Comparison of ENCODE assay signal across 2 cellular contexts in genomic region chr1:173663159-173663558, GRCh38.
TF ChIP-seq lines count a peak whose summit lies in the region.

No MANE protein-coding gene starts in this region.

TF ChIP-seq in K562, 482 proteins besides CTCF, POLR2A, EP300 and RAD21:
- TF ChIP-seq BACH1 (tag; IDR thresholded peaks at IDR 0.05) (no peak), DIDO1 (tag; IDR thresholded peaks at IDR 0.05; ENCODE audit: low read depth) (no peak), SP1 (CRISPR knock-in tag; IDR thresholded peaks at IDR 0.05) (no peak), HDAC6 (IDR thresholded peaks at IDR 0.05; ENCODE audit: low read depth, low read length) (no peak), ATF4 (CRISPR knock-in tag; IDR thresholded peaks at IDR 0.05) (no peak), ESRRA (IDR thresholded peaks at IDR 0.05; ENCODE audit: borderline replicate concordance, low read depth) (peak; percentile 48), SIRT6 (IDR thresholded peaks at IDR 0.05; ENCODE audit: low read depth, low read length) (no peak), GATA2 (CRISPR knock-in tag; IDR thresholded peaks at IDR 0.05) (peak; percentile 32; the same call in 1 of the 2 replicates), SPI1 (IDR thresholded peaks at IDR 0.05; ENCODE audit: borderline replicate concordance, low read depth, low read length) (peak; percentile 30; the same call in 1 of the 2 replicates), ZNF263 (CRISPR knock-in tag; IDR thresholded peaks at IDR 0.05; ENCODE audit: borderline replicate concordance) (no peak), ZNF318 (IDR thresholded peaks at IDR 0.05; ENCODE audit: borderline replicate concordance in 1 of 2, low read depth in 1 of 2) (no peak)

TF ChIP-seq in WTC11, 78 proteins besides CTCF, POLR2A, EP300 and RAD21:
- TF ChIP-seq ZNF138 (CRISPR knock-in tag; conservative IDR thresholded peaks at IDR 0.05) (no peak), ZNF396 (CRISPR knock-in tag; IDR thresholded peaks at IDR 0.05; ENCODE audit: borderline replicate concordance) (no peak), ATF6 (CRISPR knock-in tag; IDR thresholded peaks at IDR 0.05) (no peak), FOXP1 (CRISPR knock-in tag; IDR thresholded peaks at IDR 0.05; ENCODE audit: borderline replicate concordance) (no peak), GTF2I (CRISPR knock-in tag; conservative IDR thresholded peaks at IDR 0.05) (no peak), ZNF512 (CRISPR knock-in tag; IDR thresholded peaks at IDR 0.05; ENCODE audit: borderline replicate concordance) (no peak), ZNF121 (CRISPR knock-in tag; IDR thresholded peaks at IDR 0.05) (no peak), E2F4 (CRISPR knock-in tag; IDR thresholded peaks at IDR 0.05; ENCODE audit: borderline replicate concordance, low read depth) (no peak), ZNF425 (CRISPR knock-in tag; conservative IDR thresholded peaks at IDR 0.05) (no peak), E2F1 (CRISPR knock-in tag; IDR thresholded peaks at IDR 0.05) (no peak), CBFB (CRISPR knock-in tag; IDR thresholded peaks at IDR 0.05; ENCODE audit: low read depth) (no peak), ATF1 (CRISPR knock-in tag; IDR thresholded peaks at IDR 0.05) (no peak), ZNF317 (CRISPR knock-in tag; IDR thresholded peaks at IDR 0.05; ENCODE audit: borderline replicate concordance, low read depth) (no peak), JUN (CRISPR knock-in tag; IDR thresholded peaks at IDR 0.05) (no peak), EMX1 (CRISPR knock-in tag; IDR thresholded peaks at IDR 0.05) (no peak), ARID4B (CRISPR knock-in tag; IDR thresholded peaks at IDR 0.05; ENCODE audit: borderline replicate concordance) (no peak), ELF4 (CRISPR knock-in tag; IDR thresholded peaks at IDR 0.05; ENCODE audit: low read depth) (no peak), ZNF232 (CRISPR knock-in tag; IDR thresholded peaks at IDR 0.05) (no peak), ZSCAN18 (CRISPR knock-in tag; IDR thresholded peaks at IDR 0.05) (no peak)
